ENCODE assay signal across 19 cellular contexts in genomic region chr2:241499146-241499965, GRCh38. TPM values are rescaled to one million over a fixed set of nuclear protein-coding genes. Genes with fewer than 3 reads are reported as not detected.
DNase-seq lines count a peak whose midpoint lies in the region; ATAC-seq, FAIRE-seq and TF ChIP-seq lines count a peak whose summit lies in the region.
"Had no signal": no experiment of that assay in that cellular context is flagged by ENCODE, and none has a peak within 500 bp of the region (broad histone marks: within the 10 kb centered on the region; RNA-seq: fewer than 3 reads in every experiment).

No MANE protein-coding gene starts in this region.

- no peak overlapping the region for H3K14ac ChIP-seq in IMR-90 (replicated peaks; ENCODE audit: low read depth, low read length)

- H2BK120ac ChIP-seq in IMR-90 (ENCODE audit: low read depth, low read length), result no peak overlapping the region

- no peak overlapping the region for H2BK20ac ChIP-seq in IMR-90 (ENCODE audit: low read depth, low read length)

- no peak overlapping the region for H3K56ac ChIP-seq in IMR-90 (ENCODE audit: extremely low read depth, insufficient read depth, low read length)

- H2AK5ac ChIP-seq in IMR-90 (ENCODE audit: low read depth, low read length), result no peak overlapping the region

- WGBS in IMR-90 (ENCODE audit: extremely low coverage in 2 of 2, insufficient read length in 1 of 2), 2 experiments, result 81% methylated on average over 15 of the region's 28 CpGs; no CpG with 5 or more reads in 1 of the 2 experiments

- no peak overlapping the region for H4K5ac ChIP-seq in IMR-90 (ENCODE audit: low read depth, low read length)

- CTCF ChIA-PET in A673 (lab: Charles Lee) (no interaction called here), IMR-90 (lab: Yijun Ruan, JAX) (no interaction called here)

- no peak for TF ChIP-seq POLR2A in IMR-90 (IDR thresholded peaks at IDR 0.05; ENCODE audit: low read depth, low read length)

- H2AK9ac ChIP-seq in IMR-90 (replicated peaks; ENCODE audit: low read depth, low read length, poor library complexity), result peak overlapping the region; percentile 62

- no peak overlapping the region for H4K8ac ChIP-seq in IMR-90 (ENCODE audit: low read depth in 2 of 2, low read length in 2 of 2)

- intact Hi-C loops in A673 (cut with micrococcal nuclease; ENCODE audit: unreplicated experiment) (no loop called here), IMR-90 (cut with micrococcal nuclease) (no loop called here), ascending aorta (cut with DNase I) (no loop called here)

- no peak for TF ChIP-seq CTCF in A673 (conservative IDR thresholded peaks at IDR 0.05; ENCODE audit: low read depth, low read length)
- TF ChIP-seq CTCF in IMR-90 (conservative IDR thresholded peaks at IDR 0.05; ENCODE audit: low read depth, low read length), result no peak
- TF ChIP-seq CTCF in bronchial epithelial cell (IDR thresholded peaks at IDR 0.05; ENCODE audit: insufficient read depth, low read length, severe bottlenecking), result no peak
- no peak for TF ChIP-seq CTCF in GM20000 (IDR thresholded peaks at IDR 0.05; ENCODE audit: extremely low read depth, missing control alignments)
- no peak for TF ChIP-seq CTCF in ascending aorta (IDR thresholded peaks at IDR 0.05)

- H3K9me1 ChIP-seq in IMR-90 (ENCODE audit: insufficient read depth, low read length), result peaks cover 7% of the 10 kb centered on the region; the same call in 1 of the 2 replicates

- H3K4ac ChIP-seq in IMR-90 (ENCODE audit: low read depth, low read length), result no peak overlapping the region

- no peak overlapping the region for H3K18ac ChIP-seq in IMR-90 (ENCODE audit: low read depth, low read length)

- H3K27me3 ChIP-seq in A673 (replicated peaks; ENCODE audit: insufficient read depth, low read depth, low read length, poor library complexity) (no peaks in the 10 kb centered on the region), IMR-90 (ENCODE audit: control insufficient read depth, insufficient read depth, low read length) (no peaks in the 10 kb centered on the region), bronchial epithelial cell (ENCODE audit: control insufficient read depth, insufficient read depth, low read length) (no peaks in the 10 kb centered on the region), ascending aorta (no peaks in the 10 kb centered on the region)
- H3K27me3 ChIP-seq: colonic mucosa had no signal

- in situ Hi-C loops in IMR-90 (cut with MboI; ENCODE audit: low sequenced_read_pairs), result no loop called here

- TF ChIP-seq RAD21 in IMR-90 (IDR thresholded peaks at IDR 0.05; ENCODE audit: low read length), result no peak

- H3K4me2 ChIP-seq in IMR-90 (ENCODE audit: low read depth, low read length), result no peak overlapping the region

- H4K91ac ChIP-seq in IMR-90 (ENCODE audit: insufficient read depth, low read depth, low read length), result no peak overlapping the region

- dilution Hi-C loops in IMR-90 (cut with HindIII; ENCODE audit: low sequenced_read_pairs, unreplicated experiment), result no loop called here

- H3K4me1 ChIP-seq in A673 (ENCODE audit: insufficient read depth, low read length, poor library complexity, severe bottlenecking), result peaks cover 19% of the 10 kb centered on the region
- no peaks in the 10 kb centered on the region for H3K4me1 ChIP-seq in IMR-90 (ENCODE audit: control insufficient read depth, insufficient read depth, low read length)
- H3K4me1 ChIP-seq in ascending aorta, result no peaks in the 10 kb centered on the region
- H3K4me1 ChIP-seq: colonic mucosa, left ventricle myocardium inferior had no signal

- H3K9me3 ChIP-seq in A673 (ENCODE audit: low read depth, low read length, poor library complexity, severe bottlenecking), result no peaks in the 10 kb centered on the region
- no peaks in the 10 kb centered on the region for H3K9me3 ChIP-seq in IMR-90 (ENCODE audit: control insufficient read depth, insufficient read depth, low read length)
- no peaks in the 10 kb centered on the region for H3K9me3 ChIP-seq in ascending aorta
- H3K9me3 ChIP-seq: colonic mucosa, left ventricle myocardium inferior had no signal

- POLR2A ChIA-PET in A673 (lab: Charles Lee; ENCODE audit: low non-redundant PET), result no interaction called here
- POLR2A ChIA-PET in IMR-90 (lab: Charles Lee; ENCODE audit: unreplicated experiment), result no interaction called here

- H3K23ac ChIP-seq in IMR-90 (ENCODE audit: low read depth, low read length), result no peak overlapping the region

- no peak overlapping the region for H3K9ac ChIP-seq in IMR-90 (ENCODE audit: low read depth, low read length)

- no TSS peak for BruUV-seq in A673 (replicated peaks; lab: Mats Ljungman, UMichigan)
- BruUV-seq in IMR-90 (replicated peaks; lab: Mats Ljungman, UMichigan), result no TSS peak

- peaks cover 42% of the 10 kb centered on the region for H4K20me1 ChIP-seq in IMR-90 (ENCODE audit: insufficient read depth, low read length)

- H3K36me3 ChIP-seq in A673 (ENCODE audit: insufficient read depth, low read length, poor library complexity, severe bottlenecking) (peaks cover 57% of the 10 kb centered on the region), IMR-90 (ENCODE audit: control insufficient read depth, insufficient read depth, low read length) (peaks cover 61% of the 10 kb centered on the region), bronchial epithelial cell (ENCODE audit: control insufficient read depth, insufficient read depth, low read length) (peaks cover 44% of the 10 kb centered on the region), ascending aorta (peaks cover 53 to 65% of the 10 kb centered on the region in 2 donors)
- H3K36me3 ChIP-seq: colonic mucosa had no signal

- H3K27ac ChIP-seq in A673 (ENCODE audit: low read depth, low read length, poor library complexity, severe bottlenecking), result peak overlapping the region; percentile 55
- H3K27ac ChIP-seq in IMR-90 (ENCODE audit: insufficient read depth, low read length), result no peak overlapping the region
- no peak overlapping the region for H3K27ac ChIP-seq in ascending aorta
- H3K27ac ChIP-seq: colonic mucosa, left ventricle myocardium inferior had no signal

- no peak overlapping the region for H2AFZ ChIP-seq in IMR-90 (replicated peaks; ENCODE audit: low read length, poor library complexity)

- peaks cover 16 to 61% of the 10 kb centered on the region in 2 experiments for H3K79me1 ChIP-seq in IMR-90 (ENCODE audit: low read depth in 1 of 2, low read length in 2 of 2)

- peak; percentile 23 for FAIRE-seq in bronchial epithelial cell (lab: Jason Lieb, UNC)
- FAIRE-seq: endothelial cell of umbilical vein, urothelium cell line had no signal

- peak; percentile 80 for DNase-seq in A673 (ENCODE audit: low spot score)
- DNase-seq in IMR-90, result no peak
- peak; percentile 8 for DNase-seq in NCI-H446 treated with DMSO at 0.1 percent for 48 hours (lab: John Stamatoyannopoulos, UW)
- no peak for DNase-seq in bronchial epithelial cell (ENCODE audit: low read depth)
- no peak for DNase-seq in GM20000 (ENCODE audit: low spot score)
- no peak for DNase-seq in ascending aorta (ENCODE audit: low spot score in 2 of 2)
- DNase-seq in NCI-H82 treated with DMSO at 0.1 percent for 48 hours (lab: John Stamatoyannopoulos, UW; ENCODE audit: unreplicated experiment), result no peak
- DNase-seq: amygdala; CD4-positive, CD25-positive, alpha-beta regulatory T cell; colonic mucosa; foreskin melanocyte; left ventricle myocardium inferior; PC-3; stimulated activated CD4-positive, alpha-beta T cell treated with anti-CD3 and anti-CD28 coated beads, Interleukin-2, amount 100 ng/mL, for 48 hours; T-helper 9 cell had no signal

- H2BK15ac ChIP-seq in IMR-90 (ENCODE audit: low read depth, low read length), result no peak overlapping the region

- H3K4me3 ChIP-seq in A673 (ENCODE audit: low read depth, low read length, poor library complexity, severe bottlenecking) (no peak overlapping the region), IMR-90 (ENCODE audit: insufficient read depth, low read depth, low read length) (no peak overlapping the region), bronchial epithelial cell (ENCODE audit: low read depth, low read length) (no peak overlapping the region), ascending aorta (no peak overlapping the region)
- H3K4me3 ChIP-seq: colonic mucosa, left ventricle myocardium inferior had no signal

- ATAC-seq in IMR-90 (ENCODE audit: low read depth), result no peak
- ATAC-seq in activated CD4-positive, CD25-positive, alpha-beta regulatory T cell treated with anti-CD3 and anti-CD28 coated beads, Interleukin-2, amount 50 U/mL, for 24 hours, result no peak
- ATAC-seq: PC-3, sciatic nerve had no signal

- H2BK5ac ChIP-seq in IMR-90 (ENCODE audit: low read depth, low read length, poor library complexity, severe bottlenecking), result no peak overlapping the region

TF ChIP-seq in IMR-90, 13 proteins besides CTCF, POLR2A, EP300 and RAD21 (continues in another document):
- TF ChIP-seq MXI1 (IDR thresholded peaks at IDR 0.05; ENCODE audit: borderline replicate concordance, low read depth, low read length) (no peak), MAFK (IDR thresholded peaks at IDR 0.05; ENCODE audit: low read depth, low read length) (no peak), CHD1 (IDR thresholded peaks at IDR 0.05; ENCODE audit: low read depth, low read length) (no peak), MAZ (IDR thresholded peaks at IDR 0.05; ENCODE audit: borderline replicate concordance, low read depth, low read length) (no peak), RCOR1 (IDR thresholded peaks at IDR 0.05; ENCODE audit: insufficient replicate concordance, low read length) (no peak), ELK1 (IDR thresholded peaks at IDR 0.05; ENCODE audit: borderline replicate concordance, low read depth, low read length) (no peak), FOS (IDR thresholded peaks at IDR 0.05; ENCODE audit: low read depth, low read length) (no peak)

RNA-seq across cellular contexts. Expression of gene STK25, which starts 9.0 kb away (rescaled TPM):
- total RNA-seq in A673 (2021) (171 and 190 TPM in 2 replicates), IMR-90 (2012; rRNA removed) (203 and 258 TPM in 2 replicates), bronchial epithelial cell (196 and 218 TPM in 2 replicates), ascending aorta (259 TPM)
- polyA plus RNA-seq in IMR-90 (2012; rRNA removed), result 392 and 417 TPM in 2 replicates
- polyA plus RNA-seq in IMR-90 (2012; cell fraction: cytosol; rRNA removed), result 289 and 326 TPM in 2 replicates
- 774 and 1,419 TPM in 2 replicates for polyA plus RNA-seq in IMR-90 (2012; cell fraction: nucleus; rRNA removed; ENCODE audit: low replicate concordance)

RNA-seq across cellular contexts. Expression of gene BOK, which starts 59.2 kb away (rescaled TPM):
- 2.7 and 4.0 TPM in 2 replicates for total RNA-seq in A673 (2021)
- total RNA-seq in IMR-90 (2012; rRNA removed), result 13.3 and 15.8 TPM in 2 replicates
- polyA plus RNA-seq in IMR-90 (2012; rRNA removed), result 34.4 and 37.4 TPM in 2 replicates
- polyA plus RNA-seq in IMR-90 (2012; cell fraction: cytosol; rRNA removed), result 28.7 and 58.2 TPM in 2 replicates
- 40.1 and 75.2 TPM in 2 replicates for polyA plus RNA-seq in IMR-90 (2012; cell fraction: nucleus; rRNA removed; ENCODE audit: low replicate concordance)
- 18.4 and 19.5 TPM in 2 replicates for total RNA-seq in bronchial epithelial cell
- total RNA-seq in ascending aorta, result 35.4 TPM
- total RNA-seq: CD4-positive, CD25-positive, alpha-beta regulatory T cell had no signal
- polyA plus RNA-seq: CD4-positive, CD25-positive, alpha-beta regulatory T cell had no signal

Comparison
In these comparisons a context has a peak if more than half of its experiments do, and no peak if none do; other contexts are left out.
1. DNase-seq: peak in A673 (single experiment) and NCI-H446 treated with DMSO at 0.1 percent for 48 hours (single experiment); none in IMR-90 (single experiment), bronchial epithelial cell (single experiment), GM20000 (single experiment), ascending aorta (0 of 2) and NCI-H82 treated with DMSO at 0.1 percent for 48 hours (single experiment).